Comparison of ENCODE assay signal across 10 cellular contexts in the genomic region with DNA sequence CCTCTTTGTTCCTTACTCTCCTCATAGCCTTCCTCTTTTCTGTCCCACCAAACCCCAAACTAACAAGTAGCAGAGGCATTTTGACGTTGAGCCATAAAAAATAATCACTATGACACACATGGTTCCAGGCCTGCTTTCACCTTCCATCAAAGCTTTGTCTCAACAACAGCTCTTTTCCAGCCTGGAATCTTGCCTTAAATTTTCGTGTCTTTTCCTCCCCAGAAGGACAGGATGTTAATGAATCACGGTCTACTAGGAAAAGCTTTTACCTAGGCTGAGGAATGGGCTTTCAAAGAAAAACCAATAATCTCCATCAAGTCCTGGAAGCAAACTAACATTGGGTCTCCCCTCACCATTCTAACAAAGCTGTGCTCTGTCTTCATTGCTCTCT.
A peak's percentile ranks its signal among the peaks of the same experiment; 100 is the strongest.
DNase-seq lines count a peak whose midpoint lies in the region; ATAC-seq and TF ChIP-seq lines count a peak whose summit lies in the region.
"Had no signal": no experiment of that assay in that cellular context is flagged by ENCODE, and none has a peak within 500 bp of the region (broad histone marks: within the 10 kb centered on the region; RNA-seq: fewer than 3 reads in every experiment).

No MANE protein-coding gene starts in this region.

- no peaks in the 10 kb centered on the region for H3K36me3 ChIP-seq in BLaER1 treated with 17β-estradiol and CSF1 and Interleukin-3, amounts not matched to agents 10 nM and 100 nM
- H3K36me3 ChIP-seq in OCI-LY3 (replicated peaks; ENCODE audit: low read depth, low read length) (no peaks in the 10 kb centered on the region), neuron (ENCODE audit: insufficient read depth, low read length) (no peaks in the 10 kb centered on the region)

- peak overlapping the region; percentile 38 to 96 (median 79) for H3K27ac ChIP-seq in BLaER1 treated with 17β-estradiol and CSF1 and Interleukin-3, amounts not matched to agents 10 nM and 100 nM
- 0 out of 2 replicates have a peak overlapping the region, but pooled peaks have one; percentile 2 for H3K27ac ChIP-seq in OCI-LY3 (ENCODE audit: low read length)

- H3K4me1 Mint-ChIP-seq in effector memory CD8-positive, alpha-beta T cell (ENCODE audit: low read depth in 2 of 2), result peaks cover 27 to 32% of the 10 kb centered on the region in 2 donors

- H3K4me2 ChIP-seq in BLaER1 treated with 17β-estradiol and CSF1 and Interleukin-3, amounts not matched to agents 10 nM and 100 nM, result peak overlapping the region; percentile 2 to 93 (median 82); a peak in 19 of 22 replicates
- H3K4me2 ChIP-seq in OCI-LY3 (ENCODE audit: low read length), result peak overlapping the region; percentile 38

- ATAC-seq in effector memory CD8-positive, alpha-beta T cell (replicated peaks), result no peak
- ATAC-seq in HG03039 (IDR thresholded peaks at IDR 0.05; ENCODE audit: unreplicated experiment) (no peak), HG02884 (IDR thresholded peaks at IDR 0.05; ENCODE audit: unreplicated experiment) (no peak)
- ATAC-seq: K562 had no signal

- peak overlapping the region; percentile 16; the same call in 1 of the 2 replicates for H2AFZ ChIP-seq in OCI-LY3 (ENCODE audit: low read depth, low read length)
- peak overlapping the region; percentile 23 for H2AFZ ChIP-seq in neuron (ENCODE audit: low read depth, low read length)

- peaks cover 15 to 87% (median 41%) of the 10 kb centered on the region in 10 experiments; a peak in 19 of 20 replicates for H3K4me1 ChIP-seq in BLaER1 treated with 17β-estradiol and CSF1 and Interleukin-3, amounts not matched to agents 10 nM and 100 nM
- H3K4me1 ChIP-seq in OCI-LY3 (ENCODE audit: low read length), result peaks cover 46% of the 10 kb centered on the region
- peaks cover 20% of the 10 kb centered on the region for H3K4me1 ChIP-seq in neuron (ENCODE audit: insufficient read depth, low read length)

- no peaks in the 10 kb centered on the region for H3K9me3 ChIP-seq in BLaER1 treated with 17β-estradiol and CSF1 and Interleukin-3, amounts not matched to agents 10 nM and 100 nM (replicated peaks in 1 of 11)
- no peaks in the 10 kb centered on the region for H3K9me3 ChIP-seq in OCI-LY3 (ENCODE audit: insufficient read depth, low read length)
- no peaks in the 10 kb centered on the region for H3K9me3 ChIP-seq in neuron (ENCODE audit: low read length)

- no peaks in the 10 kb centered on the region for H3K9me3 Mint-ChIP-seq in effector memory CD8-positive, alpha-beta T cell

- no peak for TF ChIP-seq CTCF in OCI-LY3 (IDR thresholded peaks at IDR 0.05; ENCODE audit: low read depth, low read length)

- H4K20me1 ChIP-seq in BLaER1 treated with 17β-estradiol and CSF1 and Interleukin-3, amounts not matched to agents 10 nM and 100 nM, result no peaks in the 10 kb centered on the region
- H4K20me1 ChIP-seq in OCI-LY3 (ENCODE audit: insufficient read depth, low read length), result no peaks in the 10 kb centered on the region

- H3K27ac Mint-ChIP-seq in effector memory CD8-positive, alpha-beta T cell, result peak overlapping the region; percentile 24 to 86

- no peaks in the 10 kb centered on the region for H3K27me3 Mint-ChIP-seq in effector memory CD8-positive, alpha-beta T cell

- H3K4me3 ChIP-seq in BLaER1 treated with 17β-estradiol and CSF1 and Interleukin-3, amounts not matched to agents 10 nM and 100 nM, result peak overlapping the region in 1 of 10 experiments; percentile 6; a peak in 2 of 20 replicates
- no peak overlapping the region for H3K4me3 ChIP-seq in OCI-LY3 (ENCODE audit: low read length)
- H3K4me3 ChIP-seq in neuron (ENCODE audit: low read length), result no peak overlapping the region
- H3K4me3 ChIP-seq: K562 had no signal

- no peaks in the 10 kb centered on the region for H3K36me3 Mint-ChIP-seq in effector memory CD8-positive, alpha-beta T cell (ENCODE audit: insufficient read depth)

- peak overlapping the region in 8 of 11 experiments; percentile 37 to 84 (median 75); a peak in 15 of 22 replicates for H3K9ac ChIP-seq in BLaER1 treated with 17β-estradiol and CSF1 and Interleukin-3, amounts not matched to agents 10 nM and 100 nM
- no peak overlapping the region for H3K9ac ChIP-seq in OCI-LY3 (ENCODE audit: low read length)

- no peaks in the 10 kb centered on the region for H3K27me3 ChIP-seq in BLaER1 treated with 17β-estradiol and CSF1 and Interleukin-3, amounts not matched to agents 10 nM and 100 nM
- H3K27me3 ChIP-seq in OCI-LY3 (ENCODE audit: low read depth, low read length), result no peaks in the 10 kb centered on the region
- no peaks in the 10 kb centered on the region for H3K27me3 ChIP-seq in neuron (ENCODE audit: insufficient read depth, low read length)

- H3K4me3 Mint-ChIP-seq in effector memory CD8-positive, alpha-beta T cell, result peak overlapping the region; percentile 16 to 43

- H3K79me2 ChIP-seq in OCI-LY3 (ENCODE audit: low read length), result no peaks in the 10 kb centered on the region

- no peak for DNase-seq in effector memory CD8-positive, alpha-beta T cell
- no peak for DNase-seq in stimulated activated CD4-positive, alpha-beta T cell treated with anti-CD3 and anti-CD28 coated beads, Interleukin-4, amount 100 ng/mL, for 24 hours
- no peak for DNase-seq in activated gamma-delta T cell (lab: John Stamatoyannopoulos, UW)
- DNase-seq: DMS153 had no signal
